Comparison of ENCODE assay signal across 15 cellular contexts in genomic region chr13:23723463-23723862, GRCh38.
DNase-seq lines count a peak whose midpoint lies in the region; ATAC-seq, FAIRE-seq and TF ChIP-seq lines count a peak whose summit lies in the region.
"Had no signal": no experiment of that assay in that cellular context is flagged by ENCODE, and none has a peak within 500 bp of the region (broad histone marks: within the 10 kb centered on the region; RNA-seq: fewer than 3 reads in every experiment).

No MANE protein-coding gene starts in this region.

- no peak overlapping the region; the same call in 1 of the 2 replicates for H3K4me2 ChIP-seq in HepG2 (ENCODE audit: low read depth, low read length)
- H3K4me2 ChIP-seq: KMS-11 had no signal

- CTCF ChIA-PET in HepG2 (lab: Yijun Ruan, JAX; ENCODE audit: low intra/inter-chr PET ratio, low total read pairs), result no interaction called here

- ATAC-seq in HepG2 (no peak), right lobe of liver (no peak), aorta (ENCODE audit: low FRiP score) (peak; percentile 44)
- ATAC-seq: natural killer cell treated with Interleukin-12 subunit alpha and Interleukin-12 subunit beta and Interleukin-15 and Interleukin-18, amount 100 ng/mL, for 72 hours; T-helper 17 cell had no signal

- H3K27me3 ChIP-seq in HepG2 (ENCODE audit: control insufficient read depth in 1 of 2, insufficient read depth in 2 of 2, low read length in 2 of 2), result no peaks in the 10 kb centered on the region
- no peaks in the 10 kb centered on the region for H3K27me3 ChIP-seq in right lobe of liver
- H3K27me3 ChIP-seq in aorta (ENCODE audit: control insufficient read depth in 1 of 2, insufficient read depth in 2 of 2, low read length in 1 of 2), result no peaks in the 10 kb centered on the region

- H3K4me1 ChIP-seq in HepG2 (ENCODE audit: insufficient read depth, low read length) (peaks cover 37% of the 10 kb centered on the region), right lobe of liver (no peaks in the 10 kb centered on the region), mesodermal cell (ENCODE audit: control insufficient read depth, insufficient read depth, low read length, poor library complexity, severe bottlenecking) (peaks cover 3% of the 10 kb centered on the region), aorta (ENCODE audit: control insufficient read depth in 1 of 2, insufficient read depth in 2 of 2, low read length in 2 of 2) (no peaks in the 10 kb centered on the region)

- no peaks in the 10 kb centered on the region for H3K27me3 Mint-ChIP-seq in activated T-helper 1 cell treated with anti-CD3 and anti-CD28 coated beads, Interleukin-12 subunit alpha, Interleukin-12 subunit beta, Interleukin-2, Interleukin-4 antibody, amounts not matched to agents 30 ng/mL and 10 ng/mL and 1 ng/mL, durations not matched to agents 14 hours and 24 hours and 36 hours (ENCODE audit: insufficient read depth)
- H3K27me3 Mint-ChIP-seq: T-helper 17 cell had no signal

- 78% methylated on average over 1 of the region's 1 CpG for WGBS in HepG2 (ENCODE audit: low lambda C conversion rate)
- 20% methylated on average over 1 of the region's 1 CpG for WGBS in right lobe of liver (ENCODE audit: insufficient coverage, low coverage, low lambda C conversion rate, missing lambda C conversion rate)
- no CpG with 5 or more reads among the region's 1 CpG for WGBS in mesodermal cell (ENCODE audit: insufficient coverage in 2 of 2), 2 experiments
- 3 to 7% methylated on average over 1 of the region's 1 CpG for WGBS in aorta, 2 donors

- no peak overlapping the region for H3K4me3 Mint-ChIP-seq in activated T-helper 1 cell treated with anti-CD3 and anti-CD28 coated beads, Interleukin-12 subunit alpha, Interleukin-12 subunit beta, Interleukin-2, Interleukin-4 antibody, amounts not matched to agents 30 ng/mL and 10 ng/mL and 1 ng/mL, durations not matched to agents 14 hours and 24 hours and 36 hours
- H3K4me3 Mint-ChIP-seq: natural killer cell treated with Interleukin-12 subunit alpha and Interleukin-12 subunit beta and Interleukin-15 and Interleukin-18, amount 100 ng/mL, for 72 hours; T-helper 17 cell had no signal

- H3K4me1 Mint-ChIP-seq in activated T-helper 1 cell treated with anti-CD3 and anti-CD28 coated beads, Interleukin-12 subunit alpha, Interleukin-12 subunit beta, Interleukin-2, Interleukin-4 antibody, amounts not matched to agents 30 ng/mL and 10 ng/mL and 1 ng/mL, durations not matched to agents 14 hours and 24 hours and 36 hours (ENCODE audit: low read depth), result no peaks in the 10 kb centered on the region

- H3K9ac ChIP-seq in HepG2 (ENCODE audit: insufficient read depth, low read depth, low read length), result no peak overlapping the region
- H3K9ac ChIP-seq: KMS-11 had no signal

- in situ Hi-C loops in HepG2 (cut with HindIII; ENCODE audit: extremely low pct_ligation_motif_present, low pct_unique_long_range_greater_than_20kb), result no loop called here

- no peaks in the 10 kb centered on the region for H3K9me3 ChIP-seq in HepG2 (ENCODE audit: low read length)
- H3K9me3 ChIP-seq in right lobe of liver, result no peaks in the 10 kb centered on the region
- no peaks in the 10 kb centered on the region for H3K9me3 ChIP-seq in mesodermal cell (ENCODE audit: control insufficient read depth, low read length)
- no peaks in the 10 kb centered on the region for H3K9me3 ChIP-seq in aorta (ENCODE audit: control insufficient read depth, low read length)

- H4K20me1 ChIP-seq in HepG2 (ENCODE audit: insufficient read depth, low read length), result no peaks in the 10 kb centered on the region

- TF ChIP-seq POLR2A in HepG2 (IDR thresholded peaks at IDR 0.05; ENCODE audit: insufficient read depth in 1 of 2, low read depth in 2 of 2, low read length in 2 of 2) (no peak), right lobe of liver (IDR thresholded peaks at IDR 0.05) (no peak)

- H3K79me2 ChIP-seq in HepG2 (ENCODE audit: insufficient read depth, low read length), result no peaks in the 10 kb centered on the region

- no peaks in the 10 kb centered on the region for H3K9me3 Mint-ChIP-seq in activated T-helper 1 cell treated with anti-CD3 and anti-CD28 coated beads, Interleukin-12 subunit alpha, Interleukin-12 subunit beta, Interleukin-2, Interleukin-4 antibody, amounts not matched to agents 30 ng/mL and 10 ng/mL and 1 ng/mL, durations not matched to agents 14 hours and 24 hours and 36 hours
- H3K9me3 Mint-ChIP-seq: natural killer cell treated with Interleukin-12 subunit alpha and Interleukin-12 subunit beta and Interleukin-15 and Interleukin-18, amount 100 ng/mL, for 72 hours had no signal

- FAIRE-seq in HepG2 (lab: Jason Lieb, UNC), result no peak
- FAIRE-seq: keratinocyte had no signal

- TF ChIP-seq EP300 in HepG2 (IDR thresholded peaks at IDR 0.05; ENCODE audit: low read depth in 2 of 2, low read length in 2 of 2) (no peak), HepG2 (CRISPR knock-in tag; IDR thresholded peaks at IDR 0.05; ENCODE audit: borderline replicate concordance) (no peak)

- no peak for DNase-seq in HepG2 (ENCODE audit: low spot score)
- DNase-seq in right lobe of liver, result no peak
- DNase-seq in dedifferentiated amniotic fluid mesenchymal stem cell (ENCODE audit: extremely low spot score), result peak; percentile 23
- no peak for DNase-seq in aorta
- no peak for DNase-seq in NCI-H510A treated with DMSO at 0.1 percent for 48 hours (lab: John Stamatoyannopoulos, UW)
- DNase-seq in GM19240 (ENCODE audit: insufficient read length, low spot score), result no peak
- DNase-seq in activated T-helper 1 cell treated with anti-CD3 and anti-CD28 coated beads, Interleukin-12 subunit alpha, Interleukin-12 subunit beta, Interleukin-2, Interleukin-4 antibody, amounts not matched to agents 30 ng/mL and 10 ng/mL and 1 ng/mL, durations not matched to agents 14 hours and 24 hours and 36 hours (ENCODE audit: low spot score), result no peak
- DNase-seq: activated gamma-delta T cell; NCI-H2107; stimulated activated CD4-positive, alpha-beta T cell treated with anti-CD3 and anti-CD28 coated beads, Interleukin-12 subunit alpha, Interleukin-12 subunit beta, amount 100 ng/mL, for 4 hours; T-helper 17 cell had no signal

- intact Hi-C loops in HepG2 (cut with micrococcal nuclease; ENCODE audit: unreplicated experiment) (no loop called here), right lobe of liver (cut with DNase I) (no loop called here), aorta (cut with DNase I) (no loop called here)
- intact Hi-C loops in activated T-helper 1 cell treated with anti-CD3 and anti-CD28 coated beads, Interleukin-12 subunit alpha, Interleukin-12 subunit beta, Interleukin-2, Interleukin-4 antibody, amounts not matched to agents 30 ng/mL and 10 ng/mL and 1 ng/mL, durations not matched to agents 14 hours and 24 hours and 36 hours (cut with micrococcal nuclease), result no loop called here

- no peak overlapping the region for H3K4me3 ChIP-seq in HepG2 (replicated peaks in 1 of 3; ENCODE audit: insufficient read depth in 1 of 3, low read depth in 2 of 3, low read length in 3 of 3)
- H3K4me3 ChIP-seq in right lobe of liver, result no peak overlapping the region
- no peak overlapping the region for H3K4me3 ChIP-seq in mesodermal cell (ENCODE audit: extremely low read depth, insufficient read depth, low read length, poor library complexity, severe bottlenecking)
- no peak overlapping the region for H3K4me3 ChIP-seq in aorta (ENCODE audit: low read length in 2 of 2)

- POLR2A ChIA-PET in HepG2 (lab: Yijun Ruan, JAX), result no interaction called here

- BruUV-seq in HepG2 (replicated peaks; lab: Mats Ljungman, UMichigan), result TSS peak; percentile 85

- TF ChIP-seq RAD21 in HepG2 (CRISPR knock-in tag; IDR thresholded peaks at IDR 0.05), result no peak

- H3K27ac ChIP-seq in HepG2 (ENCODE audit: extremely low read length, insufficient read depth, low read length) (no peak overlapping the region), right lobe of liver (no peak overlapping the region), mesodermal cell (ENCODE audit: low read depth, low read length, severe bottlenecking) (peak overlapping the region; percentile 68), aorta (ENCODE audit: low read depth in 1 of 2, low read length in 2 of 2) (peak overlapping the region in 1 of 2 donors; percentile 18)
- H3K27ac ChIP-seq: KMS-11 had no signal

- no peak overlapping the region for H3K27ac Mint-ChIP-seq in activated T-helper 1 cell treated with anti-CD3 and anti-CD28 coated beads, Interleukin-12 subunit alpha, Interleukin-12 subunit beta, Interleukin-2, Interleukin-4 antibody, amounts not matched to agents 30 ng/mL and 10 ng/mL and 1 ng/mL, durations not matched to agents 14 hours and 24 hours and 36 hours
- H3K27ac Mint-ChIP-seq: natural killer cell treated with Interleukin-12 subunit alpha and Interleukin-12 subunit beta and Interleukin-15 and Interleukin-18, amount 100 ng/mL, for 72 hours; T-helper 17 cell had no signal

- H3K36me3 Mint-ChIP-seq in activated T-helper 1 cell treated with anti-CD3 and anti-CD28 coated beads, Interleukin-12 subunit alpha, Interleukin-12 subunit beta, Interleukin-2, Interleukin-4 antibody, amounts not matched to agents 30 ng/mL and 10 ng/mL and 1 ng/mL, durations not matched to agents 14 hours and 24 hours and 36 hours (ENCODE audit: low read depth), result no peaks in the 10 kb centered on the region
- H3K36me3 Mint-ChIP-seq: natural killer cell treated with Interleukin-12 subunit alpha and Interleukin-12 subunit beta and Interleukin-15 and Interleukin-18, amount 100 ng/mL, for 72 hours had no signal

- H2AFZ ChIP-seq in HepG2 (ENCODE audit: low read length), result no peak overlapping the region

- no peak for TF ChIP-seq CTCF in HepG2 (CRISPR knock-in tag; IDR thresholded peaks at IDR 0.05)
- no peak for TF ChIP-seq CTCF in right lobe of liver (IDR thresholded peaks at IDR 0.05)

- H3K36me3 ChIP-seq in HepG2 (replicated peaks in 1 of 2; ENCODE audit: control insufficient read depth in 1 of 2, insufficient read depth in 2 of 2, low read length in 2 of 2), result no peaks in the 10 kb centered on the region
- H3K36me3 ChIP-seq in right lobe of liver, result no peaks in the 10 kb centered on the region
- no peaks in the 10 kb centered on the region for H3K36me3 ChIP-seq in mesodermal cell (ENCODE audit: control insufficient read depth, insufficient read depth, low read length)
- H3K36me3 ChIP-seq in aorta (ENCODE audit: control insufficient read depth in 1 of 2, insufficient read depth in 2 of 2, low read length in 1 of 2), result no peaks in the 10 kb centered on the region
